ENCODE assay signal across 1 cellular context in the genomic region with DNA sequence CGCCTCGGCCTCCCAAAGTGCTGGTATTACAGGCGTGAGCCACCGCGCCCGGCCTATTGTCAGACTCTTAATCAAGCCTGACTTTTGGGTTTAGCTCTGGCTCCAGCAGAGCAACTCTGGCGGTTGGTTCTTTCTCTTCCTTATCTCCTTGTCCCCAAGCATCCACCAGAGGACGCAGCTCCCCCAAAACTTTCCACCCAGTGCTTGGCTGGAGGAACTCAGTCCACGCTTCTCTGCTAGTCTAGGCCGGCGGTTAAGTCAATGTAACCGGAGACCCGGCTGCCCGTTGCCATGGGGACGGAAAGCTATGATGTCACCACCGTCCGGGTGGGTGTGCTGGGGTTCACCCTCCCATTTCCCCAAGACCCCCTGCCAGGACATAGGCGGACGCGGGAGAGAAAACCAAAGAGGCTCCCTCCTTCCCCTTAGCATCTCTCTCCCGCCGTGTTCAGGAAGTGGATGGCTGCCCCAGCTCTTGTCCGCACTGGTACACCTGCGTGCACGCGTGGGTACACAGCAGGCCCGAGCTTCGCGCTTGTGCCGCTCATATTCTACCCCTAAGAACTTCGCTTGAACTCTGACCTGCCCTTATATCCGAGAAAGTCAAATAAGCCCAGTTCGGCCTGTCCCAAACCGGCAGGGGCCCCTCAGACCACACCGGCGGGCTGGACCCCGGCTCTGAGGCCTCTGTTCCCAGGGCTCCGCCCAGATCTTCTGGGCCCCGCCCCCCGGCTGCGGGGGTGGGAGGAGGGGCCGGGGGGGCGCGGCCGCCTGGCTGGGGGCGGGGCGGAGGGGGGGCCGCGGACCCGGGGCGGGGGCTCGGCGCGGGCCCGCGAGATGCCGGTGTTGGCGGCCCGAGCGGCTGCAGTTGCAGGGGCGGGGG.
TF ChIP-seq lines count a peak whose summit lies in the region.

A gene with protein sequence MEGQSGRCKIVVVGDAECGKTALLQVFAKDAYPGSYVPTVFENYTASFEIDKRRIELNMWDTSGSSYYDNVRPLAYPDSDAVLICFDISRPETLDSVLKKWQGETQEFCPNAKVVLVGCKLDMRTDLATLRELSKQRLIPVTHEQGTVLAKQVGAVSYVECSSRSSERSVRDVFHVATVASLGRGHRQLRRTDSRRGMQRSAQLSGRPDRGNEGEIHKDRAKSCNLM (plus strand): TSS at position 825 of the 883 bp plus-strand sequence. CDS start 117 bp downstream, outside the sequence.

TF ChIP-seq in HepG2, 621 proteins besides CTCF, POLR2A, EP300 and RAD21 (continued from another document and continues in another):
- TF ChIP-seq, protein P1, sequence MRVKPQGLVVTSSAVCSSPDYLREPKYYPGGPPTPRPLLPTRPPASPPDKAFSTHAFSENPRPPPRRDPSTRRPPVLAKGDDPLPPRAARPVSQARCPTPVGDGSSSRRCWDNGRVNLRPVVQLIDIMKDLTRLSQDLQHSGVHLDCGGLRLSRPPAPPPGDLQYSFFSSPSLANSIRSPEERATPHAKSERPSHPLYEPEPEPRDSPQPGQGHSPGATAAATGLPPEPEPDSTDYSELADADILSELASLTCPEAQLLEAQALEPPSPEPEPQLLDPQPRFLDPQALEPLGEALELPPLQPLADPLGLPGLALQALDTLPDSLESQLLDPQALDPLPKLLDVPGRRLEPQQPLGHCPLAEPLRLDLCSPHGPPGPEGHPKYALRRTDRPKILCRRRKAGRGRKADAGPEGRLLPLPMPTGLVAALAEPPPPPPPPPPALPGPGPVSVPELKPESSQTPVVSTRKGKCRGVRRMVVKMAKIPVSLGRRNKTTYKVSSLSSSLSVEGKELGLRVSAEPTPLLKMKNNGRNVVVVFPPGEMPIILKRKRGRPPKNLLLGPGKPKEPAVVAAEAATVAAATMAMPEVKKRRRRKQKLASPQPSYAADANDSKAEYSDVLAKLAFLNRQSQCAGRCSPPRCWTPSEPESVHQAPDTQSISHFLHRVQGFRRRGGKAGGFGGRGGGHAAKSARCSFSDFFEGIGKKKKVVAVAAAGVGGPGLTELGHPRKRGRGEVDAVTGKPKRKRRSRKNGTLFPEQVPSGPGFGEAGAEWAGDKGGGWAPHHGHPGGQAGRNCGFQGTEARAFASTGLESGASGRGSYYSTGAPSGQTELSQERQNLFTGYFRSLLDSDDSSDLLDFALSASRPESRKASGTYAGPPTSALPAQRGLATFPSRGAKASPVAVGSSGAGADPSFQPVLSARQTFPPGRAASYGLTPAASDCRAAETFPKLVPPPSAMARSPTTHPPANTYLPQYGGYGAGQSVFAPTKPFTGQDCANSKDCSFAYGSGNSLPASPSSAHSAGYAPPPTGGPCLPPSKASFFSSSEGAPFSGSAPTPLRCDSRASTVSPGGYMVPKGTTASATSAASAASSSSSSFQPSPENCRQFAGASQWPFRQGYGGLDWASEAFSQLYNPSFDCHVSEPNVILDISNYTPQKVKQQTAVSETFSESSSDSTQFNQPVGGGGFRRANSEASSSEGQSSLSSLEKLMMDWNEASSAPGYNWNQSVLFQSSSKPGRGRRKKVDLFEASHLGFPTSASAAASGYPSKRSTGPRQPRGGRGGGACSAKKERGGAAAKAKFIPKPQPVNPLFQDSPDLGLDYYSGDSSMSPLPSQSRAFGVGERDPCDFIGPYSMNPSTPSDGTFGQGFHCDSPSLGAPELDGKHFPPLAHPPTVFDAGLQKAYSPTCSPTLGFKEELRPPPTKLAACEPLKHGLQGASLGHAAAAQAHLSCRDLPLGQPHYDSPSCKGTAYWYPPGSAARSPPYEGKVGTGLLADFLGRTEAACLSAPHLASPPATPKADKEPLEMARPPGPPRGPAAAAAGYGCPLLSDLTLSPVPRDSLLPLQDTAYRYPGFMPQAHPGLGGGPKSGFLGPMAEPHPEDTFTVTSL (CRISPR knock-in tag; IDR thresholded peaks at IDR 0.05; ENCODE audit: borderline replicate concordance), result 0 out of 2 replicates have a peak, but pooled peaks have one; percentile 47
- peak; percentile 72 for TF ChIP-seq ZNF331 (CRISPR knock-in tag; IDR thresholded peaks at IDR 0.05)
- TF ChIP-seq, protein P2, sequence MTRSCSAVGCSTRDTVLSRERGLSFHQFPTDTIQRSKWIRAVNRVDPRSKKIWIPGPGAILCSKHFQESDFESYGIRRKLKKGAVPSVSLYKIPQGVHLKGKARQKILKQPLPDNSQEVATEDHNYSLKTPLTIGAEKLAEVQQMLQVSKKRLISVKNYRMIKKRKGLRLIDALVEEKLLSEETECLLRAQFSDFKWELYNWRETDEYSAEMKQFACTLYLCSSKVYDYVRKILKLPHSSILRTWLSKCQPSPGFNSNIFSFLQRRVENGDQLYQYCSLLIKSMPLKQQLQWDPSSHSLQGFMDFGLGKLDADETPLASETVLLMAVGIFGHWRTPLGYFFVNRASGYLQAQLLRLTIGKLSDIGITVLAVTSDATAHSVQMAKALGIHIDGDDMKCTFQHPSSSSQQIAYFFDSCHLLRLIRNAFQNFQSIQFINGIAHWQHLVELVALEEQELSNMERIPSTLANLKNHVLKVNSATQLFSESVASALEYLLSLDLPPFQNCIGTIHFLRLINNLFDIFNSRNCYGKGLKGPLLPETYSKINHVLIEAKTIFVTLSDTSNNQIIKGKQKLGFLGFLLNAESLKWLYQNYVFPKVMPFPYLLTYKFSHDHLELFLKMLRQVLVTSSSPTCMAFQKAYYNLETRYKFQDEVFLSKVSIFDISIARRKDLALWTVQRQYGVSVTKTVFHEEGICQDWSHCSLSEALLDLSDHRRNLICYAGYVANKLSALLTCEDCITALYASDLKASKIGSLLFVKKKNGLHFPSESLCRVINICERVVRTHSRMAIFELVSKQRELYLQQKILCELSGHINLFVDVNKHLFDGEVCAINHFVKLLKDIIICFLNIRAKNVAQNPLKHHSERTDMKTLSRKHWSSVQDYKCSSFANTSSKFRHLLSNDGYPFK (CRISPR knock-in tag; IDR thresholded peaks at IDR 0.05; ENCODE audit: borderline replicate concordance), result peak; percentile 68; the same call in 1 of the 2 replicates
- TF ChIP-seq STAT5B (CRISPR knock-in tag; IDR thresholded peaks at IDR 0.05), result no peak
- TF ChIP-seq, protein P3, sequence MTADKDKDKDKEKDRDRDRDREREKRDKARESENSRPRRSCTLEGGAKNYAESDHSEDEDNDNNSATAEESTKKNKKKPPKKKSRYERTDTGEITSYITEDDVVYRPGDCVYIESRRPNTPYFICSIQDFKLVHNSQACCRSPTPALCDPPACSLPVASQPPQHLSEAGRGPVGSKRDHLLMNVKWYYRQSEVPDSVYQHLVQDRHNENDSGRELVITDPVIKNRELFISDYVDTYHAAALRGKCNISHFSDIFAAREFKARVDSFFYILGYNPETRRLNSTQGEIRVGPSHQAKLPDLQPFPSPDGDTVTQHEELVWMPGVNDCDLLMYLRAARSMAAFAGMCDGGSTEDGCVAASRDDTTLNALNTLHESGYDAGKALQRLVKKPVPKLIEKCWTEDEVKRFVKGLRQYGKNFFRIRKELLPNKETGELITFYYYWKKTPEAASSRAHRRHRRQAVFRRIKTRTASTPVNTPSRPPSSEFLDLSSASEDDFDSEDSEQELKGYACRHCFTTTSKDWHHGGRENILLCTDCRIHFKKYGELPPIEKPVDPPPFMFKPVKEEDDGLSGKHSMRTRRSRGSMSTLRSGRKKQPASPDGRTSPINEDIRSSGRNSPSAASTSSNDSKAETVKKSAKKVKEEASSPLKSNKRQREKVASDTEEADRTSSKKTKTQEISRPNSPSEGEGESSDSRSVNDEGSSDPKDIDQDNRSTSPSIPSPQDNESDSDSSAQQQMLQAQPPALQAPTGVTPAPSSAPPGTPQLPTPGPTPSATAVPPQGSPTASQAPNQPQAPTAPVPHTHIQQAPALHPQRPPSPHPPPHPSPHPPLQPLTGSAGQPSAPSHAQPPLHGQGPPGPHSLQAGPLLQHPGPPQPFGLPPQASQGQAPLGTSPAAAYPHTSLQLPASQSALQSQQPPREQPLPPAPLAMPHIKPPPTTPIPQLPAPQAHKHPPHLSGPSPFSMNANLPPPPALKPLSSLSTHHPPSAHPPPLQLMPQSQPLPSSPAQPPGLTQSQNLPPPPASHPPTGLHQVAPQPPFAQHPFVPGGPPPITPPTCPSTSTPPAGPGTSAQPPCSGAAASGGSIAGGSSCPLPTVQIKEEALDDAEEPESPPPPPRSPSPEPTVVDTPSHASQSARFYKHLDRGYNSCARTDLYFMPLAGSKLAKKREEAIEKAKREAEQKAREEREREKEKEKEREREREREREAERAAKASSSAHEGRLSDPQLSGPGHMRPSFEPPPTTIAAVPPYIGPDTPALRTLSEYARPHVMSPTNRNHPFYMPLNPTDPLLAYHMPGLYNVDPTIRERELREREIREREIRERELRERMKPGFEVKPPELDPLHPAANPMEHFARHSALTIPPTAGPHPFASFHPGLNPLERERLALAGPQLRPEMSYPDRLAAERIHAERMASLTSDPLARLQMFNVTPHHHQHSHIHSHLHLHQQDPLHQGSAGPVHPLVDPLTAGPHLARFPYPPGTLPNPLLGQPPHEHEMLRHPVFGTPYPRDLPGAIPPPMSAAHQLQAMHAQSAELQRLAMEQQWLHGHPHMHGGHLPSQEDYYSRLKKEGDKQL (CRISPR knock-in tag; IDR thresholded peaks at IDR 0.05; ENCODE audit: low read depth), result no peak
- TF ChIP-seq ZNF256 (CRISPR knock-in tag; conservative IDR thresholded peaks at IDR 0.05), result 0 out of 2 replicates have a peak, but pooled peaks have one; percentile 61
- TF ChIP-seq, protein P4, sequence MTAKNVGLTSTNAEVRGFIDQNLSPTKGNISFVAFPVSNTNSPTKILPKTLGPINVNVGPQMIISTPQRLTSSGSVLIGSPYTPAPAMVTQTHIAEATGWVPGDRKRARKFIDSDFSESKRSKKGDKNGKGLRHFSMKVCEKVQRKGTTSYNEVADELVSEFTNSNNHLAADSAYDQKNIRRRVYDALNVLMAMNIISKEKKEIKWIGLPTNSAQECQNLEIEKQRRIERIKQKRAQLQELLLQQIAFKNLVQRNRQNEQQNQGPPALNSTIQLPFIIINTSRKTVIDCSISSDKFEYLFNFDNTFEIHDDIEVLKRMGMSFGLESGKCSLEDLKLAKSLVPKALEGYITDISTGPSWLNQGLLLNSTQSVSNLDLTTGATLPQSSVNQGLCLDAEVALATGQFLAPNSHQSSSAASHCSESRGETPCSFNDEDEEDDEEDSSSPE (CRISPR knock-in tag; IDR thresholded peaks at IDR 0.05), result no peak
- peak; percentile 55; the same call in 1 of the 2 replicates for TF ChIP-seq ZNF12 (CRISPR knock-in tag; IDR thresholded peaks at IDR 0.05)
- 0 out of 2 replicates have a peak, but pooled peaks have one; percentile 84 for TF ChIP-seq ATAD3A (CRISPR knock-in tag; IDR thresholded peaks at IDR 0.05)
- peak; percentile 62; the same call in 1 of the 2 replicates for TF ChIP-seq ETV5 (CRISPR knock-in tag; IDR thresholded peaks at IDR 0.05; ENCODE audit: borderline replicate concordance)
- TF ChIP-seq, protein P5, sequence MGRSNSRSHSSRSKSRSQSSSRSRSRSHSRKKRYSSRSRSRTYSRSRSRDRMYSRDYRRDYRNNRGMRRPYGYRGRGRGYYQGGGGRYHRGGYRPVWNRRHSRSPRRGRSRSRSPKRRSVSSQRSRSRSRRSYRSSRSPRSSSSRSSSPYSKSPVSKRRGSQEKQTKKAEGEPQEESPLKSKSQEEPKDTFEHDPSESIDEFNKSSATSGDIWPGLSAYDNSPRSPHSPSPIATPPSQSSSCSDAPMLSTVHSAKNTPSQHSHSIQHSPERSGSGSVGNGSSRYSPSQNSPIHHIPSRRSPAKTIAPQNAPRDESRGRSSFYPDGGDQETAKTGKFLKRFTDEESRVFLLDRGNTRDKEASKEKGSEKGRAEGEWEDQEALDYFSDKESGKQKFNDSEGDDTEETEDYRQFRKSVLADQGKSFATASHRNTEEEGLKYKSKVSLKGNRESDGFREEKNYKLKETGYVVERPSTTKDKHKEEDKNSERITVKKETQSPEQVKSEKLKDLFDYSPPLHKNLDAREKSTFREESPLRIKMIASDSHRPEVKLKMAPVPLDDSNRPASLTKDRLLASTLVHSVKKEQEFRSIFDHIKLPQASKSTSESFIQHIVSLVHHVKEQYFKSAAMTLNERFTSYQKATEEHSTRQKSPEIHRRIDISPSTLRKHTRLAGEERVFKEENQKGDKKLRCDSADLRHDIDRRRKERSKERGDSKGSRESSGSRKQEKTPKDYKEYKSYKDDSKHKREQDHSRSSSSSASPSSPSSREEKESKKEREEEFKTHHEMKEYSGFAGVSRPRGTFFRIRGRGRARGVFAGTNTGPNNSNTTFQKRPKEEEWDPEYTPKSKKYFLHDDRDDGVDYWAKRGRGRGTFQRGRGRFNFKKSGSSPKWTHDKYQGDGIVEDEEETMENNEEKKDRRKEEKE (IDR thresholded peaks at IDR 0.05), result no peak
- peak; percentile 48; the same call in 1 of the 2 replicates for TF ChIP-seq ZKSCAN8 (CRISPR knock-in tag; IDR thresholded peaks at IDR 0.05; ENCODE audit: borderline replicate concordance)
- no peak for TF ChIP-seq ZNF367 (CRISPR knock-in tag; IDR thresholded peaks at IDR 0.05; ENCODE audit: borderline replicate concordance)
- peak; percentile 89; the same call in 1 of the 2 replicates for TF ChIP-seq MIER3 (CRISPR knock-in tag; IDR thresholded peaks at IDR 0.05; ENCODE audit: borderline replicate concordance)
- no peak for TF ChIP-seq MLLT10 (CRISPR knock-in tag; IDR thresholded peaks at IDR 0.05)
- TF ChIP-seq ZFP36L1 (CRISPR knock-in tag; IDR thresholded peaks at IDR 0.05), result no peak
- no peak for TF ChIP-seq MAZ (IDR thresholded peaks at IDR 0.05; ENCODE audit: borderline replicate concordance, low read depth, low read length)
- TF ChIP-seq MAZ (CRISPR knock-in tag; IDR thresholded peaks at IDR 0.05; ENCODE audit: low read depth), result peak; percentile 52; the same call in 1 of the 2 replicates
- no peak for TF ChIP-seq ZNF703 (CRISPR knock-in tag; IDR thresholded peaks at IDR 0.05; ENCODE audit: borderline replicate concordance)
- TF ChIP-seq MTF2 (CRISPR knock-in tag; IDR thresholded peaks at IDR 0.05; ENCODE audit: borderline replicate concordance), result no peak
- TF ChIP-seq ZNF878 (CRISPR knock-in tag; IDR thresholded peaks at IDR 0.05), result no peak
- no peak for TF ChIP-seq NFIB (CRISPR knock-in tag; IDR thresholded peaks at IDR 0.05; ENCODE audit: borderline replicate concordance)
- no peak for TF ChIP-seq ZNF264 (CRISPR knock-in tag; IDR thresholded peaks at IDR 0.05)
- peak; percentile 69 for TF ChIP-seq KAT8 (CRISPR knock-in tag; IDR thresholded peaks at IDR 0.05)
- 0 out of 2 replicates have a peak, but pooled peaks have one; percentile 41 for TF ChIP-seq ZNF678 (CRISPR knock-in tag; IDR thresholded peaks at IDR 0.05)
- TF ChIP-seq NFKB2 (CRISPR knock-in tag; IDR thresholded peaks at IDR 0.05; ENCODE audit: borderline replicate concordance), result peak; percentile 65; the same call in 1 of the 2 replicates
- TF ChIP-seq, protein P6, sequence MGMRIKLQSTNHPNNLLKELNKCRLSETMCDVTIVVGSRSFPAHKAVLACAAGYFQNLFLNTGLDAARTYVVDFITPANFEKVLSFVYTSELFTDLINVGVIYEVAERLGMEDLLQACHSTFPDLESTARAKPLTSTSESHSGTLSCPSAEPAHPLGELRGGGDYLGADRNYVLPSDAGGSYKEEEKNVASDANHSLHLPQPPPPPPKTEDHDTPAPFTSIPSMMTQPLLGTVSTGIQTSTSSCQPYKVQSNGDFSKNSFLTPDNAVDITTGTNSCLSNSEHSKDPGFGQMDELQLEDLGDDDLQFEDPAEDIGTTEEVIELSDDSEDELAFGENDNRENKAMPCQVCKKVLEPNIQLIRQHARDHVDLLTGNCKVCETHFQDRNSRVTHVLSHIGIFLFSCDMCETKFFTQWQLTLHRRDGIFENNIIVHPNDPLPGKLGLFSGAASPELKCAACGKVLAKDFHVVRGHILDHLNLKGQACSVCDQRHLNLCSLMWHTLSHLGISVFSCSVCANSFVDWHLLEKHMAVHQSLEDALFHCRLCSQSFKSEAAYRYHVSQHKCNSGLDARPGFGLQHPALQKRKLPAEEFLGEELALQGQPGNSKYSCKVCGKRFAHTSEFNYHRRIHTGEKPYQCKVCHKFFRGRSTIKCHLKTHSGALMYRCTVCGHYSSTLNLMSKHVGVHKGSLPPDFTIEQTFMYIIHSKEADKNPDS (CRISPR knock-in tag; IDR thresholded peaks at IDR 0.05), result no peak
- no peak for TF ChIP-seq MTA3 (CRISPR knock-in tag; IDR thresholded peaks at IDR 0.05)
- no peak for TF ChIP-seq KMT2B (CRISPR knock-in tag; IDR thresholded peaks at IDR 0.05)
- TF ChIP-seq ZNF335 (CRISPR knock-in tag; IDR thresholded peaks at IDR 0.05), result peak; percentile 55; the same call in 1 of the 2 replicates
- TF ChIP-seq ARHGAP35 (CRISPR knock-in tag; IDR thresholded peaks at IDR 0.05; ENCODE audit: borderline replicate concordance), result 0 out of 2 replicates have a peak, but pooled peaks have one; percentile 77
- no peak for TF ChIP-seq SATB2 (CRISPR knock-in tag; IDR thresholded peaks at IDR 0.05)
